Comparison of ENCODE assay signal across 1 cellular context in the genomic region with DNA sequence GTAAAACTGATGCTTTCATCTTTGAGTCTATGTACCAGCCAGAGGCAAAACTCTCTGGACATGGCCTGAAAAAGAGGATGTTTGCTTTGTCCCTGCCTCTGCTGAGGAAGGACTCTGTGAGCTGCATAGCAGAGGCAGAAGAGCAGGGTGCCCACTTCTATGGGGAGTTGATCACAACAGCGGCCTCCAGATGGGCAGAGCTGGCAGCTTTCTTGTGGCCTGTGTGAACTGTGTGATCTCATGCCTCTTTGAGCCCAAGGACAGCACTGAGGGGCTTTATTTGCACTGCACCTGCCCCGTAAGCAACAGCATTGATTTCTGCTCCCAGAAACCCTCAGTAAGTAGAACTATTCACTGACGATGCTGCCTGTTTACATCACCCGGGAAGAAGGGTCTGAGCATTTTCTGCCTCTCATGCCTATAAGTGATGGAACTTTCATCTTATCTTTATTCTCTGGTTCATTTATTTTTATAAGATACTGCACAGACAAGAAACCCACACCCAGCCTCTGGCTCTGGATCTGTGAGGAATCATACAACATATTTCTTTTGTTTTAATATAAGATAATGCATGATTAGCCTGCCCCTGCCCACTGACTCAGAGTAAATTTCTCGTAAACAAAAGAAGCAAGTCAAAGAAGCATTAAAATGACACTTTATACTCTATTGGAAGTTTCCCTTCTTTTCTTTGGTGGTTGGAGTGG.
TF ChIP-seq lines count a peak whose summit lies in the region.

No MANE protein-coding gene starts in this region.

TF ChIP-seq in GM23338, 12 proteins besides CTCF, POLR2A, EP300 and RAD21 (continued from another document):
- TF ChIP-seq, protein P1, sequence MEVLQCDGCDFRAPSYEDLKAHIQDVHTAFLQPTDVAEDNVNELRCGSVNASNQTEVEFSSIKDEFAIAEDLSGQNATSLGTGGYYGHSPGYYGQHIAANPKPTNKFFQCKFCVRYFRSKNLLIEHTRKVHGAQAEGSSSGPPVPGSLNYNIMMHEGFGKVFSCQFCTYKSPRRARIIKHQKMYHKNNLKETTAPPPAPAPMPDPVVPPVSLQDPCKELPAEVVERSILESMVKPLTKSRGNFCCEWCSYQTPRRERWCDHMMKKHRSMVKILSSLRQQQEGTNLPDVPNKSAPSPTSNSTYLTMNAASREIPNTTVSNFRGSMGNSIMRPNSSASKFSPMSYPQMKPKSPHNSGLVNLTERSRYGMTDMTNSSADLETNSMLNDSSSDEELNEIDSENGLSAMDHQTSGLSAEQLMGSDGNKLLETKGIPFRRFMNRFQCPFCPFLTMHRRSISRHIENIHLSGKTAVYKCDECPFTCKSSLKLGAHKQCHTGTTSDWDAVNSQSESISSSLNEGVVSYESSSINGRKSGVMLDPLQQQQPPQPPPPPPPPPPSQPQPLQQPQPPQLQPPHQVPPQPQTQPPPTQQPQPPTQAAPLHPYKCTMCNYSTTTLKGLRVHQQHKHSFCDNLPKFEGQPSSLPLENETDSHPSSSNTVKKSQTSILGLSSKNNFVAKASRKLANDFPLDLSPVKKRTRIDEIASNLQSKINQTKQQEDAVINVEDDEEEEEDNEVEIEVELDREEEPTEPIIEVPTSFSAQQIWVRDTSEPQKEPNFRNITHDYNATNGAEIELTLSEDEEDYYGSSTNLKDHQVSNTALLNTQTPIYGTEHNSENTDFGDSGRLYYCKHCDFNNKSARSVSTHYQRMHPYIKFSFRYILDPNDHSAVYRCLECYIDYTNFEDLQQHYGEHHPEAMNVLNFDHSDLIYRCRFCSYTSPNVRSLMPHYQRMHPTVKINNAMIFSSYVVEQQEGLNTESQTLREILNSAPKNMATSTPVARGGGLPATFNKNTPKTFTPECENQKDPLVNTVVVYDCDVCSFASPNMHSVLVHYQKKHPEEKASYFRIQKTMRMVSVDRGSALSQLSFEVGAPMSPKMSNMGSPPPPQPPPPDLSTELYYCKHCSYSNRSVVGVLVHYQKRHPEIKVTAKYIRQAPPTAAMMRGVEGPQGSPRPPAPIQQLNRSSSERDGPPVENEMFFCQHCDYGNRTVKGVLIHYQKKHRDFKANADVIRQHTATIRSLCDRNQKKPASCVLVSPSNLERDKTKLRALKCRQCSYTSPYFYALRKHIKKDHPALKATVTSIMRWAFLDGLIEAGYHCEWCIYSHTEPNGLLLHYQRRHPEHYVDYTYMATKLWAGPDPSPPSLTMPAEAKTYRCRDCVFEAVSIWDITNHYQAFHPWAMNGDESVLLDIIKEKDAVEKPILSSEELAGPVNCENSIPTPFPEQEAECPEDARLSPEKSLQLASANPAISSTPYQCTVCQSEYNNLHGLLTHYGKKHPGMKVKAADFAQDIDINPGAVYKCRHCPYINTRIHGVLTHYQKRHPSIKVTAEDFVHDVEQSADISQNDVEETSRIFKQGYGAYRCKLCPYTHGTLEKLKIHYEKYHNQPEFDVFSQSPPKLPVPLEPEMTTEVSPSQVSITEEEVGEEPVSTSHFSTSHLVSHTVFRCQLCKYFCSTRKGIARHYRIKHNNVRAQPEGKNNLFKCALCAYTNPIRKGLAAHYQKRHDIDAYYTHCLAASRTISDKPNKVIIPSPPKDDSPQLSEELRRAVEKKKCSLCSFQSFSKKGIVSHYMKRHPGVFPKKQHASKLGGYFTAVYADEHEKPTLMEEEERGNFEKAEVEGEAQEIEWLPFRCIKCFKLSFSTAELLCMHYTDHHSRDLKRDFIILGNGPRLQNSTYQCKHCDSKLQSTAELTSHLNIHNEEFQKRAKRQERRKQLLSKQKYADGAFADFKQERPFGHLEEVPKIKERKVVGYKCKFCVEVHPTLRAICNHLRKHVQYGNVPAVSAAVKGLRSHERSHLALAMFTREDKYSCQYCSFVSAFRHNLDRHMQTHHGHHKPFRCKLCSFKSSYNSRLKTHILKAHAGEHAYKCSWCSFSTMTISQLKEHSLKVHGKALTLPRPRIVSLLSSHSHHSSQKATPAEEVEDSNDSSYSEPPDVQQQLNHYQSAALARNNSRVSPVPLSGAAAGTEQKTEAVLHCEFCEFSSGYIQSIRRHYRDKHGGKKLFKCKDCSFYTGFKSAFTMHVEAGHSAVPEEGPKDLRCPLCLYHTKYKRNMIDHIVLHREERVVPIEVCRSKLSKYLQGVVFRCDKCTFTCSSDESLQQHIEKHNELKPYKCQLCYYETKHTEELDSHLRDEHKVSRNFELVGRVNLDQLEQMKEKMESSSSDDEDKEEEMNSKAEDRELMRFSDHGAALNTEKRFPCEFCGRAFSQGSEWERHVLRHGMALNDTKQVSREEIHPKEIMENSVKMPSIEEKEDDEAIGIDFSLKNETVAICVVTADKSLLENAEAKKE (CRISPR knock-in tag; IDR thresholded peaks at IDR 0.05): no peak
- TF ChIP-seq CREB1 (CRISPR knock-in tag; IDR thresholded peaks at IDR 0.05; ENCODE audit: low read depth) (no peak), EZH2 (IDR thresholded peaks at IDR 0.05; ENCODE audit: low read depth, unreplicated experiment) (no peak), POLR2AphosphoS5 (IDR thresholded peaks at IDR 0.05; ENCODE audit: low read depth) (no peak), NANOG (IDR thresholded peaks at IDR 0.05; ENCODE audit: borderline replicate concordance) (no peak), STAT1 (IDR thresholded peaks at IDR 0.05; ENCODE audit: unreplicated experiment) (no peak), EZH2phosphoT487 (IDR thresholded peaks at IDR 0.05; ENCODE audit: unreplicated experiment) (no peak), ZNF114 (CRISPR knock-in tag; IDR thresholded peaks at IDR 0.05) (no peak)
- TF ChIP-seq, protein P2, sequence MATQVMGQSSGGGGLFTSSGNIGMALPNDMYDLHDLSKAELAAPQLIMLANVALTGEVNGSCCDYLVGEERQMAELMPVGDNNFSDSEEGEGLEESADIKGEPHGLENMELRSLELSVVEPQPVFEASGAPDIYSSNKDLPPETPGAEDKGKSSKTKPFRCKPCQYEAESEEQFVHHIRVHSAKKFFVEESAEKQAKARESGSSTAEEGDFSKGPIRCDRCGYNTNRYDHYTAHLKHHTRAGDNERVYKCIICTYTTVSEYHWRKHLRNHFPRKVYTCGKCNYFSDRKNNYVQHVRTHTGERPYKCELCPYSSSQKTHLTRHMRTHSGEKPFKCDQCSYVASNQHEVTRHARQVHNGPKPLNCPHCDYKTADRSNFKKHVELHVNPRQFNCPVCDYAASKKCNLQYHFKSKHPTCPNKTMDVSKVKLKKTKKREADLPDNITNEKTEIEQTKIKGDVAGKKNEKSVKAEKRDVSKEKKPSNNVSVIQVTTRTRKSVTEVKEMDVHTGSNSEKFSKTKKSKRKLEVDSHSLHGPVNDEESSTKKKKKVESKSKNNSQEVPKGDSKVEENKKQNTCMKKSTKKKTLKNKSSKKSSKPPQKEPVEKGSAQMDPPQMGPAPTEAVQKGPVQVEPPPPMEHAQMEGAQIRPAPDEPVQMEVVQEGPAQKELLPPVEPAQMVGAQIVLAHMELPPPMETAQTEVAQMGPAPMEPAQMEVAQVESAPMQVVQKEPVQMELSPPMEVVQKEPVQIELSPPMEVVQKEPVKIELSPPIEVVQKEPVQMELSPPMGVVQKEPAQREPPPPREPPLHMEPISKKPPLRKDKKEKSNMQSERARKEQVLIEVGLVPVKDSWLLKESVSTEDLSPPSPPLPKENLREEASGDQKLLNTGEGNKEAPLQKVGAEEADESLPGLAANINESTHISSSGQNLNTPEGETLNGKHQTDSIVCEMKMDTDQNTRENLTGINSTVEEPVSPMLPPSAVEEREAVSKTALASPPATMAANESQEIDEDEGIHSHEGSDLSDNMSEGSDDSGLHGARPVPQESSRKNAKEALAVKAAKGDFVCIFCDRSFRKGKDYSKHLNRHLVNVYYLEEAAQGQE (IDR thresholded peaks at IDR 0.05; ENCODE audit: unreplicated experiment): no peak
